In the genomic region with DNA sequence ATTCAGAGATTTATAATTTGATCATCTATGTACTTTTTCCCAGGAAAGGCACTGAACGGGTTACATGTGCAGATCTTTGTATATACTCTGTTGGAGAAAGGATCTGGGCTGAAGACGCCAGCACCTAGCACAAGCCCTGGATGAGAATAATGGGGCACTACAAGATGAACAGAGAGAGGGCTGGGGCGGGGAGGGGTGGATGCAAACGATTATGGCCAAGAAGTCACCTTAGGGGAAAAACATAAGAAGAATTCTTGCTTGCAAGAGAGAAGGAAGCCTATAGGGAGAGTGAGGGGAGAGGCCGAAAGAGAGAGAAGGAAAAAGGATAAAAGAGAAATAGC, we compare ENCODE assay signal across 9 cellular contexts. TPM values are rescaled to one million over a fixed set of nuclear protein-coding genes. Genes with fewer than 3 reads are reported as not detected.
DNase-seq lines count a peak whose midpoint lies in the region; ATAC-seq and TF ChIP-seq lines count a peak whose summit lies in the region.
"Had no signal": no experiment of that assay in that cellular context is flagged by ENCODE, and none has a peak within 500 bp of the region (broad histone marks: within the 10 kb centered on the region; RNA-seq: fewer than 3 reads in every experiment).

No MANE protein-coding gene starts in this region.

- H3K4me3 ChIP-seq in H7 (ENCODE audit: insufficient read depth, low read depth, low read length) (peak overlapping the region; percentile 91), skin epidermis (peak overlapping the region in 5 of 7 experiments; percentile 42 to 66 (median 52))

- POLR2A ChIA-PET in WTC11 (lab: Charles Lee) = no interaction called here

- TF ChIP-seq CTCF in WTC11 (IDR thresholded peaks at IDR 0.05) (no peak), glutamatergic neuron (IDR thresholded peaks at IDR 0.05; ENCODE audit: partially characterized antibody, unreplicated experiment) (no peak)

- H3K27me3 ChIP-seq in H7 (ENCODE audit: control insufficient read depth, insufficient read depth, low read length) = peaks cover 26% of the 10 kb centered on the region

- no peaks in the 10 kb centered on the region for H3K36me3 ChIP-seq in H7 (replicated peaks; ENCODE audit: control insufficient read depth, insufficient read depth, low read length)

- H3K4me3 Mint-ChIP-seq in WTC11 (peak overlapping the region; percentile 83), glutamatergic neuron (ENCODE audit: unreplicated experiment) (peak overlapping the region; percentile 89)

- ATAC-seq in WTC11 (no peak), GM21528 (IDR thresholded peaks at IDR 0.05; ENCODE audit: low FRiP score, unreplicated experiment) (no peak), left colon (no peak)

- H3K36me3 Mint-ChIP-seq in WTC11 (no peaks in the 10 kb centered on the region), glutamatergic neuron (ENCODE audit: unreplicated experiment) (no peaks in the 10 kb centered on the region)

- DNase-seq in H7 (no peak), WTC11 (ENCODE audit: low spot score) (no peak), glutamatergic neuron (no peak), glomerular visceral epithelial cell (ENCODE audit: extremely low spot score) (no peak), NCI-H1436 treated with DMSO at 0.1 percent for 48 hours (lab: John Stamatoyannopoulos, UW) (no peak), left colon (no peak)

- peaks cover 20% of the 10 kb centered on the region for H3K4me1 Mint-ChIP-seq in WTC11
- peaks cover 8% of the 10 kb centered on the region for H3K4me1 Mint-ChIP-seq in glutamatergic neuron (ENCODE audit: low read depth, unreplicated experiment)

- H3K27ac Mint-ChIP-seq in WTC11 (no peak overlapping the region), glutamatergic neuron (ENCODE audit: unreplicated experiment) (no peak overlapping the region)

- peak overlapping the region in 13 of 21 experiments; percentile 62 to 94 (median 84) for H3K27ac ChIP-seq in skin epidermis

- H3K27me3 Mint-ChIP-seq in WTC11 (ENCODE audit: low read depth) (peaks cover 60% of the 10 kb centered on the region), glutamatergic neuron (ENCODE audit: unreplicated experiment) (peaks cover 10% of the 10 kb centered on the region)

- H3K9me3 Mint-ChIP-seq in WTC11 = no peaks in the 10 kb centered on the region
- peaks cover 4% of the 10 kb centered on the region for H3K9me3 Mint-ChIP-seq in glutamatergic neuron (ENCODE audit: unreplicated experiment)

- intact Hi-C loops in left colon (cut with DNase I, micrococcal nuclease) = no loop called here

- CTCF ChIA-PET in WTC11 (lab: Charles Lee) = no interaction called here

TF ChIP-seq in WTC11, 78 proteins besides CTCF, POLR2A, EP300 and RAD21:
- TF ChIP-seq FOXP1 (CRISPR knock-in tag; IDR thresholded peaks at IDR 0.05; ENCODE audit: borderline replicate concordance) (no peak), PRRX2 (CRISPR knock-in tag; IDR thresholded peaks at IDR 0.05) (no peak)

RNA-seq across cellular contexts. Expression of a gene that starts 2.9 kb away (rescaled TPM):
- total RNA-seq in H7 (2014; rRNA removed; shearing (Covaris generic)) = not detected in 2 replicates
- not detected in 3 replicates for total RNA-seq in WTC11 (2021)
- not detected for total RNA-seq in glutamatergic neuron (ENCODE audit: unreplicated experiment)
- not detected for total RNA-seq in left colon
- total RNA-seq: liver had no signal
